Comparison of ENCODE assay signal across 18 cellular contexts in genomic region chr3:102299125-102299877, GRCh38.
DNase-seq lines count a peak whose midpoint lies in the region; ATAC-seq and TF ChIP-seq lines count a peak whose summit lies in the region.
"Had no signal": no experiment of that assay in that cellular context is flagged by ENCODE, and none has a peak within 500 bp of the region (broad histone marks: within the 10 kb centered on the region; RNA-seq: fewer than 3 reads in every experiment).

No MANE protein-coding gene starts in this region.

- H3K4me3 ChIP-seq in GM23248, result no peak overlapping the region
- H3K4me3 ChIP-seq: left ventricle myocardium inferior, right lobe of liver had no signal

- H3K9ac ChIP-seq in GM23248, result no peak overlapping the region

- 28 to 36% methylated on average over 3 of the region's 3 CpGs for WGBS in GM23248 (ENCODE audit: low coverage in 1 of 2, low lambda C conversion rate in 2 of 2, missing lambda C conversion rate in 2 of 2), 2 experiments

- H3K36me3 Mint-ChIP-seq in activated naive CD4-positive, alpha-beta T cell treated with anti-CD3 and anti-CD28 coated beads, Interleukin-2, amount 50 U/mL, for 72 hours, result no peaks in the 10 kb centered on the region
- H3K36me3 Mint-ChIP-seq in T-helper 1 cell treated with Interleukin-12 subunit alpha and Interleukin-12 subunit beta and Interleukin-4 antibody, amounts not matched to agents 30 μg/mL and 1 μg/mL, for 36 hours (ENCODE audit: low read depth), result no peaks in the 10 kb centered on the region
- H3K36me3 Mint-ChIP-seq in type B pancreatic cell, result no peaks in the 10 kb centered on the region
- H3K36me3 Mint-ChIP-seq: natural killer cell; stimulated activated memory B cell treated with anti-CD40 and anti-IgM and Interleukin-4, amounts not matched to agents 10 μg/mL and 1 μg/mL and 100 μg/mL, for 72 hours had no signal

- peak; percentile 87 to 92 for ATAC-seq in activated naive CD4-positive, alpha-beta T cell treated with anti-CD3 and anti-CD28 coated beads, Interleukin-2, amount 50 U/mL, for 72 hours
- ATAC-seq in HG03196 (IDR thresholded peaks at IDR 0.05; ENCODE audit: unreplicated experiment), result peak; percentile 64
- ATAC-seq in GM21360 (IDR thresholded peaks at IDR 0.05; ENCODE audit: unreplicated experiment), result no peak
- ATAC-seq: natural killer cell; right lobe of liver; stimulated activated memory B cell treated with anti-CD40 and anti-IgM and Interleukin-4, amounts not matched to agents 10 μg/mL and 1 μg/mL and 100 μg/mL, for 72 hours had no signal

- H3K4me1 ChIP-seq in GM23248 (ENCODE audit: insufficient read depth), result no peaks in the 10 kb centered on the region
- H3K4me1 ChIP-seq: left ventricle myocardium inferior, right lobe of liver had no signal

- H3K4me3 Mint-ChIP-seq in T-helper 1 cell treated with Interleukin-12 subunit alpha and Interleukin-12 subunit beta and Interleukin-4 antibody, amounts not matched to agents 30 μg/mL and 1 μg/mL, for 36 hours, result no peak overlapping the region
- no peak overlapping the region for H3K4me3 Mint-ChIP-seq in type B pancreatic cell
- H3K4me3 Mint-ChIP-seq: natural killer cell; stimulated activated memory B cell treated with anti-CD40 and anti-IgM and Interleukin-4, amounts not matched to agents 10 μg/mL and 1 μg/mL and 100 μg/mL, for 72 hours had no signal

- H3K4me2 ChIP-seq in GM23248 (ENCODE audit: unreplicated experiment), result no peak overlapping the region

- H3K9me2 ChIP-seq in GM23248 (ENCODE audit: insufficient read depth), result no peaks in the 10 kb centered on the region

- H3K27ac Mint-ChIP-seq in activated naive CD4-positive, alpha-beta T cell treated with anti-CD3 and anti-CD28 coated beads, Interleukin-2, amount 50 U/mL, for 72 hours, result peak overlapping the region in 1 of 2 donors; percentile 70
- peak overlapping the region; percentile 33 for H3K27ac Mint-ChIP-seq in T-helper 1 cell treated with Interleukin-12 subunit alpha and Interleukin-12 subunit beta and Interleukin-4 antibody, amounts not matched to agents 30 μg/mL and 1 μg/mL, for 36 hours
- H3K27ac Mint-ChIP-seq in type B pancreatic cell, result peak overlapping the region; percentile 79
- H3K27ac Mint-ChIP-seq: natural killer cell; stimulated activated memory B cell treated with anti-CD40 and anti-IgM and Interleukin-4, amounts not matched to agents 10 μg/mL and 1 μg/mL and 100 μg/mL, for 72 hours had no signal

- H3F3A ChIP-seq in GM23248 (ENCODE audit: insufficient read depth), result no peaks in the 10 kb centered on the region

- no peaks in the 10 kb centered on the region for H3K79me2 ChIP-seq in GM23248 (ENCODE audit: insufficient read depth)

- no peaks in the 10 kb centered on the region for H3K36me3 ChIP-seq in GM23248 (ENCODE audit: low read depth)
- H3K36me3 ChIP-seq: left ventricle myocardium inferior, right lobe of liver had no signal

- H3K9me3 Mint-ChIP-seq in activated naive CD4-positive, alpha-beta T cell treated with anti-CD3 and anti-CD28 coated beads, Interleukin-2, amount 50 U/mL, for 72 hours, result no peaks in the 10 kb centered on the region
- no peaks in the 10 kb centered on the region for H3K9me3 Mint-ChIP-seq in T-helper 1 cell treated with Interleukin-12 subunit alpha and Interleukin-12 subunit beta and Interleukin-4 antibody, amounts not matched to agents 30 μg/mL and 1 μg/mL, for 36 hours
- H3K9me3 Mint-ChIP-seq in type B pancreatic cell, result no peaks in the 10 kb centered on the region
- H3K9me3 Mint-ChIP-seq: stimulated activated memory B cell treated with anti-CD40 and anti-IgM and Interleukin-4, amounts not matched to agents 10 μg/mL and 1 μg/mL and 100 μg/mL, for 72 hours had no signal

- H3K27me3 ChIP-seq in GM23248 (replicated peaks; ENCODE audit: insufficient read depth), result peaks cover 16% of the 10 kb centered on the region; the same call in 1 of the 2 replicates
- H3K27me3 ChIP-seq: right lobe of liver had no signal

- no peak for TF ChIP-seq CTCF in type B pancreatic cell (conservative IDR thresholded peaks at IDR 0.05)

- H3K27ac ChIP-seq in GM23248, result no peak overlapping the region
- H3K27ac ChIP-seq: left ventricle myocardium inferior, right lobe of liver had no signal

- DNase-seq in activated naive CD4-positive, alpha-beta T cell treated with anti-CD3 and anti-CD28 coated beads, Interleukin-2, amount 50 U/mL, for 72 hours (ENCODE audit: low spot score in 2 of 2), result no peak
- DNase-seq in activated naive CD4-positive, alpha-beta T cell treated with Interleukin-2 at 50 U/mL for 16 hours, result no peak
- DNase-seq in type B pancreatic cell (ENCODE audit: extremely low spot score, unreplicated experiment), result no peak
- no peak for DNase-seq in NCI-H1417 treated with DMSO at 0.1 percent for 48 hours (lab: John Stamatoyannopoulos, UW)
- DNase-seq in GM23248, result no peak
- DNase-seq: AML-193; DMS 273 treated with DMSO at 0.1 percent for 48 hours; GOT3; left ventricle myocardium inferior; natural killer cell; NCI-H2171 treated with DMSO at 0.1 percent for 48 hours; OCI-M1; right lobe of liver; stimulated activated CD4-positive, alpha-beta T cell treated with anti-CD3 and anti-CD28 coated beads, Interleukin-4, amount 100 ng/mL, for 24 hours had no signal

- peaks cover 18% of the 10 kb centered on the region for H3K27me3 Mint-ChIP-seq in T-helper 1 cell treated with Interleukin-12 subunit alpha and Interleukin-12 subunit beta and Interleukin-4 antibody, amounts not matched to agents 30 μg/mL and 1 μg/mL, for 36 hours (ENCODE audit: low read depth)
- H3K27me3 Mint-ChIP-seq in type B pancreatic cell, result no peaks in the 10 kb centered on the region

- peaks cover 13% of the 10 kb centered on the region for H3K4me1 Mint-ChIP-seq in T-helper 1 cell treated with Interleukin-12 subunit alpha and Interleukin-12 subunit beta and Interleukin-4 antibody, amounts not matched to agents 30 μg/mL and 1 μg/mL, for 36 hours (ENCODE audit: low read depth)
- peaks cover 25% of the 10 kb centered on the region for H3K4me1 Mint-ChIP-seq in type B pancreatic cell (ENCODE audit: unreplicated experiment)
- H3K4me1 Mint-ChIP-seq: natural killer cell; stimulated activated memory B cell treated with anti-CD40 and anti-IgM and Interleukin-4, amounts not matched to agents 10 μg/mL and 1 μg/mL and 100 μg/mL, for 72 hours had no signal

- H3K9me3 ChIP-seq in GM23248 (ENCODE audit: low read depth), result no peaks in the 10 kb centered on the region
- H3K9me3 ChIP-seq: left ventricle myocardium inferior, right lobe of liver had no signal

- in situ Hi-C loops in GM23248 (cut with MboI), result no loop called here

- no peak overlapping the region for H2AFZ ChIP-seq in GM23248

- H4K20me1 ChIP-seq in GM23248 (ENCODE audit: insufficient read depth), result no peaks in the 10 kb centered on the region
